In genomic region chrX:150037041-150037440, GRCh38 we compare ENCODE assay signal across 26 cellular contexts.
DNase-seq lines count a peak whose midpoint lies in the region; ATAC-seq, FAIRE-seq and TF ChIP-seq lines count a peak whose summit lies in the region.
"Had no signal": no experiment of that assay in that cellular context is flagged by ENCODE, and none has a peak within 500 bp of the region (broad histone marks: within the 10 kb centered on the region; RNA-seq: fewer than 3 reads in every experiment).

No MANE protein-coding gene starts in this region.

- H3K4me3 ChIP-seq in HCT116 (replicated peaks in 1 of 2; ENCODE audit: low read depth in 1 of 2, low read length in 2 of 2) (0 out of 4 replicates have a peak overlapping the region, but pooled peaks of 1 of the 2 experiments have one; percentile 16), SJSA1 (no peak overlapping the region), H7 (ENCODE audit: insufficient read depth, low read depth, low read length) (no peak overlapping the region)
- H3K4me3 ChIP-seq: ascending aorta, dorsolateral prefrontal cortex, heart right ventricle, smooth muscle cell, upper lobe of left lung had no signal

- H3K27ac ChIP-seq in HCT116 (ENCODE audit: low read depth, low read length) (peak overlapping the region; percentile 60), SJSA1 (peak overlapping the region; percentile 5; the same call in 1 of the 2 replicates)
- H3K27ac ChIP-seq: ascending aorta, dorsolateral prefrontal cortex, heart right ventricle, upper lobe of left lung had no signal

- peaks cover 36 to 59% of the 10 kb centered on the region in 2 experiments for H3K4me1 ChIP-seq in HCT116 (ENCODE audit: control insufficient read depth in 1 of 2, insufficient read depth in 2 of 2, low read length in 2 of 2)
- H3K4me1 ChIP-seq in SJSA1 (replicated peaks) = peaks cover 55% of the 10 kb centered on the region

- no peak overlapping the region for H3K9ac ChIP-seq in HCT116 (ENCODE audit: low read length)

- H3K4me2 ChIP-seq in HCT116 (ENCODE audit: low read length) = peak overlapping the region; percentile 58

- TF ChIP-seq CTCF in HCT116 (IDR thresholded peaks at IDR 0.05 in 2 of 3, conservative IDR thresholded peaks at IDR 0.05 in 1 of 3; ENCODE audit: borderline replicate concordance in 1 of 3, insufficient read depth in 1 of 3, low read depth in 2 of 3, low read length in 2 of 3) = no peak

- no peaks in the 10 kb centered on the region for H4K20me1 ChIP-seq in HCT116 (ENCODE audit: insufficient read depth)

- in situ Hi-C loops in G401 (cut with HindIII; ENCODE audit: low sequenced_read_pairs) = no loop called here

- no peaks in the 10 kb centered on the region for H3K79me2 ChIP-seq in HCT116 (ENCODE audit: insufficient read depth, low read length)

- POLR2A ChIA-PET in HCT116 (lab: Charles Lee) = no interaction called here

- intact Hi-C loops in HCT116 (cut with micrococcal nuclease) = loop anchor here (10.0 kb wide), 1 partner anchor 328 kb away; the partner anchor contains the start of gene MAMLD1

- ATAC-seq in HCT116 = peak; percentile 59
- ATAC-seq: activated CD4-positive, CD25-positive, alpha-beta regulatory T cell treated with anti-CD3 and anti-CD28 coated beads, Interleukin-2, amount 50 U/mL, for 24 hours; heart right ventricle; naive thymus-derived CD8-positive, alpha-beta T cell; Right ventricle myocardium inferior had no signal

- H3K9me3 ChIP-seq in HCT116 (ENCODE audit: control insufficient read depth in 1 of 2, insufficient read depth in 1 of 2, low read depth in 1 of 2, low read length in 2 of 2) = no peaks in the 10 kb centered on the region
- no peaks in the 10 kb centered on the region for H3K9me3 ChIP-seq in SJSA1 (replicated peaks)
- H3K9me3 ChIP-seq: upper lobe of left lung had no signal

- RAD21 ChIA-PET in HCT116 (lab: Charles Lee; ENCODE audit: low non-redundant PET in 1 of 2, low total read pairs in 2 of 2, uncharacterized antibody in 2 of 2, unreplicated experiment in 2 of 2) = no interaction called here

- peak; percentile 56 for DNase-seq in A172 (ENCODE audit: low spot score)
- DNase-seq in HCT116 (ENCODE audit: low read depth, low spot score) = no peak
- DNase-seq in SJSA1 (ENCODE audit: low read depth in 1 of 2, low spot score in 2 of 2) = no peak
- peak; percentile 13 for DNase-seq in glomerular visceral epithelial cell (ENCODE audit: extremely low spot score)
- no peak for DNase-seq in DMS 273 treated with DMSO at 0.1 percent for 48 hours (lab: John Stamatoyannopoulos, UW)
- DNase-seq in G401 (ENCODE audit: low spot score) = no peak
- no peak for DNase-seq in GM19239 (ENCODE audit: insufficient read length, low spot score)
- no peak for DNase-seq in H7
- DNase-seq: activated CD4-positive, alpha-beta memory T cell treated with anti-CD3 and anti-CD28 coated beads, Interleukin-2, amount 10 ng/mL, durations not matched to agents 7 days and 5 days; activated effector memory CD4-positive, alpha-beta T cell treated with Interleukin-2 at 50 U/mL for 16 hours; activated naive CD8-positive, alpha-beta T cell treated with anti-CD3 and anti-CD28 coated beads for 36 hours; dorsolateral prefrontal cortex; heart right ventricle; Kasumi-1; naive thymus-derived CD8-positive, alpha-beta T cell; NCI-H1092; NCI-H2029 treated with DMSO at 0.1 percent for 48 hours; NCI-H345; NCI-H82; occipital lobe; stimulated activated CD4-positive, alpha-beta T cell treated with anti-CD3 and anti-CD28 coated beads, Interleukin-2, amount 100 ng/mL, for 24 hours; upper lobe of left lung had no signal

- peak overlapping the region; percentile 73 for H2AFZ ChIP-seq in HCT116 (ENCODE audit: low read depth, low read length, poor library complexity, severe bottlenecking)

- no peak for FAIRE-seq in GM19239 (lab: Jason Lieb, UNC)

- TF ChIP-seq RAD21 in HCT116 (IDR thresholded peaks at IDR 0.05; ENCODE audit: low read depth) = no peak

- no peak for TF ChIP-seq POLR2A in HCT116 (IDR thresholded peaks at IDR 0.05; ENCODE audit: borderline replicate concordance, extremely low read depth, insufficient read depth, insufficient read length)

- BruUV-seq in HCT116 (replicated peaks; lab: Mats Ljungman, UMichigan) = no TSS peak

- H3K27me3 ChIP-seq in HCT116 (ENCODE audit: insufficient read depth, low read length) (no peaks in the 10 kb centered on the region), SJSA1 (replicated peaks) (no peaks in the 10 kb centered on the region), H7 (ENCODE audit: control insufficient read depth, insufficient read depth, low read length) (no peaks in the 10 kb centered on the region)
- H3K27me3 ChIP-seq: ascending aorta, upper lobe of left lung had no signal

- CTCF ChIA-PET in HCT116 (lab: Charles Lee) = no interaction called here

- no peaks in the 10 kb centered on the region for H3K36me3 ChIP-seq in HCT116 (ENCODE audit: control insufficient read depth in 1 of 2, insufficient read depth in 2 of 2, low read length in 2 of 2)
- H3K36me3 ChIP-seq in SJSA1 = no peaks in the 10 kb centered on the region
- H3K36me3 ChIP-seq in H7 (replicated peaks; ENCODE audit: control insufficient read depth, insufficient read depth, low read length) = no peaks in the 10 kb centered on the region
- H3K36me3 ChIP-seq: ascending aorta, heart right ventricle, upper lobe of left lung had no signal

- H3K9me2 ChIP-seq in HCT116 (ENCODE audit: insufficient read depth) = no peaks in the 10 kb centered on the region

TF ChIP-seq in HCT116, 20 proteins besides CTCF, POLR2A, EP300 and RAD21:
- peak; percentile 42 for TF ChIP-seq JUND (IDR thresholded peaks at IDR 0.05)
- TF ChIP-seq CEBPB (IDR thresholded peaks at IDR 0.05; ENCODE audit: low read depth) = peak; percentile 74
- TF ChIP-seq EGR1 (IDR thresholded peaks at IDR 0.05; ENCODE audit: low read depth) = no peak
- peak; percentile 54 for TF ChIP-seq TCF7L2 (IDR thresholded peaks at IDR 0.05; ENCODE audit: borderline replicate concordance, extremely low read depth, insufficient read depth, insufficient read length)
- TF ChIP-seq FOSL1 (IDR thresholded peaks at IDR 0.05; ENCODE audit: low read depth) = peak; percentile 33; the same call in 1 of the 2 replicates
- no peak for TF ChIP-seq CBX3 (IDR thresholded peaks at IDR 0.05; ENCODE audit: low read depth)
- TF ChIP-seq SP1 (IDR thresholded peaks at IDR 0.05; ENCODE audit: low read depth) = peak; percentile 32; the same call in 1 of the 2 replicates
- TF ChIP-seq SRF (IDR thresholded peaks at IDR 0.05; ENCODE audit: low read depth) = no peak
- TF ChIP-seq SIN3A (IDR thresholded peaks at IDR 0.05; ENCODE audit: low read depth) = no peak

Comparison
In these comparisons a context has a peak if more than half of its experiments do, and no peak if none do; other contexts are left out.
1. DNase-seq: peak in A172 (single experiment) and glomerular visceral epithelial cell (single experiment); none in HCT116 (single experiment), SJSA1 (0 of 2), DMS 273 treated with DMSO at 0.1 percent for 48 hours (single experiment), G401 (single experiment), GM19239 (single experiment) and H7 (single experiment).